19 cellular contexts compared by ENCODE assay signal in the genomic region with DNA sequence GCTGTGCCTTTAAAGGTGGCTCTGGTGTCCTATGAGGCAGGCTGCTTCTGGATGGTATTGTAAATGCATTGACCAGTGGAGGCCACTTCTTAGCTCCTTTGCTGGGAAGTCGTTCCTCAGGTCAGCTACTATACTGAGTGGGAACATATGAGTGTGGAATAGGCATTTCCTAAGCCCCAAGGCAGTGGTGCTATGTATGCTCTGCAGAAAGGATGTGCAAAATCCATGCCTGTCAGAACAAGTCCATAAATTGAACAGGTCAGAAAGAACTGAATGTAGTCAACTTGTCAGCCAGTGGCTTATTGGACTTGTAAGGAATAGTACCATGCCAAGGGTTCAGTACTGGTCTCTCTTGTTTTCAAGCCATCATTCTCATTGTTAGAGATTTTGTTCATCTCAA.
A peak's percentile ranks its signal among the peaks of the same experiment; 100 is the strongest.
DNase-seq lines count a peak whose midpoint lies in the region; ATAC-seq, FAIRE-seq and TF ChIP-seq lines count a peak whose summit lies in the region.
"Had no signal": no experiment of that assay in that cellular context is flagged by ENCODE, and none has a peak within 500 bp of the region (broad histone marks: within the 10 kb centered on the region; RNA-seq: fewer than 3 reads in every experiment).

No MANE protein-coding gene starts in this region.

- peak; percentile 12 for ATAC-seq in stimulated activated memory B cell treated with anti-CD40 and anti-IgM and Interleukin-4, amounts not matched to agents 10 μg/mL and 1 μg/mL and 100 μg/mL, for 72 hours
- ATAC-seq: A549, K562 had no signal

- H3K4me3 Mint-ChIP-seq in MCF 10A (ENCODE audit: unreplicated experiment) = no peak overlapping the region
- no peak overlapping the region for H3K4me3 Mint-ChIP-seq in stimulated activated memory B cell treated with anti-CD40 and anti-IgM and Interleukin-4, amounts not matched to agents 10 μg/mL and 1 μg/mL and 100 μg/mL, for 72 hours
- H3K4me3 Mint-ChIP-seq: CD14-positive monocyte; CD4-positive, alpha-beta memory T cell had no signal

- no peaks in the 10 kb centered on the region for H3K9me3 Mint-ChIP-seq in MCF 10A (ENCODE audit: unreplicated experiment)
- peaks cover 3% of the 10 kb centered on the region for H3K9me3 Mint-ChIP-seq in stimulated activated memory B cell treated with anti-CD40 and anti-IgM and Interleukin-4, amounts not matched to agents 10 μg/mL and 1 μg/mL and 100 μg/mL, for 72 hours

- TF ChIP-seq CTCF in MCF 10A (IDR thresholded peaks at IDR 0.05; ENCODE audit: unreplicated experiment) (no peak), breast epithelium (IDR thresholded peaks at IDR 0.05) (no peak), bronchial epithelial cell (IDR thresholded peaks at IDR 0.05; ENCODE audit: insufficient read depth, low read length, severe bottlenecking) (no peak)

- no peak for FAIRE-seq in bronchial epithelial cell (lab: Jason Lieb, UNC)
- FAIRE-seq: A549, H1, K562 had no signal

- no peaks in the 10 kb centered on the region for H3K27me3 Mint-ChIP-seq in MCF 10A (ENCODE audit: insufficient read depth, unreplicated experiment)
- no peaks in the 10 kb centered on the region for H3K27me3 Mint-ChIP-seq in stimulated activated memory B cell treated with anti-CD40 and anti-IgM and Interleukin-4, amounts not matched to agents 10 μg/mL and 1 μg/mL and 100 μg/mL, for 72 hours
- H3K27me3 Mint-ChIP-seq: CD4-positive, alpha-beta memory T cell had no signal

- H3K36me3 Mint-ChIP-seq in MCF 10A (ENCODE audit: insufficient read depth, unreplicated experiment) = no peaks in the 10 kb centered on the region
- H3K36me3 Mint-ChIP-seq in stimulated activated memory B cell treated with anti-CD40 and anti-IgM and Interleukin-4, amounts not matched to agents 10 μg/mL and 1 μg/mL and 100 μg/mL, for 72 hours = no peaks in the 10 kb centered on the region
- H3K36me3 Mint-ChIP-seq: CD14-positive monocyte; CD4-positive, alpha-beta memory T cell had no signal

- CTCF ChIA-PET in MCF 10A (lab: Yijun Ruan, JAX) = no interaction called here

- no peak for TF ChIP-seq POLR2A in breast epithelium (IDR thresholded peaks at IDR 0.05)

- intact Hi-C loops in MCF 10A (cut with micrococcal nuclease) (no loop called here), breast epithelium (cut with DNase I; ENCODE audit: low total_unique reads) (no loop called here), head of caudate nucleus (cut with DNase I) (no loop called here)

- H3K36me3 ChIP-seq in breast epithelium = no peaks in the 10 kb centered on the region
- H3K36me3 ChIP-seq in bronchial epithelial cell (ENCODE audit: control insufficient read depth, insufficient read depth, low read length) = no peaks in the 10 kb centered on the region
- H3K36me3 ChIP-seq: BLaER1, HAP-1 had no signal

- no peaks in the 10 kb centered on the region for H3K4me1 Mint-ChIP-seq in MCF 10A (ENCODE audit: insufficient read depth, unreplicated experiment)
- H3K4me1 Mint-ChIP-seq in stimulated activated memory B cell treated with anti-CD40 and anti-IgM and Interleukin-4, amounts not matched to agents 10 μg/mL and 1 μg/mL and 100 μg/mL, for 72 hours = no peaks in the 10 kb centered on the region
- H3K4me1 Mint-ChIP-seq: CD14-positive monocyte; CD4-positive, alpha-beta memory T cell had no signal

- DNase-seq in MCF 10A (ENCODE audit: unreplicated experiment) (peak; percentile 4), breast epithelium (ENCODE audit: low spot score in 2 of 2) (no peak), bronchial epithelial cell (ENCODE audit: low read depth) (peak; percentile 36), head of caudate nucleus (no peak), AML-193 (lab: John Stamatoyannopoulos, UW) (no peak), COLO668 (lab: John Stamatoyannopoulos, UW; ENCODE audit: unreplicated experiment) (no peak)
- DNase-seq: Calu3; CD4-positive, alpha-beta memory T cell; DMS79 treated with DMSO at 0.1 percent for 48 hours; GF-D8; IMR-90 had no signal

- no TSS peak for BruUV-seq in MCF 10A (replicated peaks; lab: Mats Ljungman, UMichigan)

- no peak overlapping the region for H3K4me3 ChIP-seq in breast epithelium
- no peak overlapping the region for H3K4me3 ChIP-seq in bronchial epithelial cell (ENCODE audit: low read depth, low read length)
- H3K4me3 ChIP-seq: A549, BLaER1, HAP-1, K562 had no signal

- H3K27me3 ChIP-seq in breast epithelium = no peaks in the 10 kb centered on the region
- no peaks in the 10 kb centered on the region for H3K27me3 ChIP-seq in bronchial epithelial cell (ENCODE audit: control insufficient read depth, insufficient read depth, low read length)
- H3K27me3 ChIP-seq: BLaER1 had no signal

- H3K27ac ChIP-seq in breast epithelium = no peak overlapping the region
- H3K27ac ChIP-seq: 22Rv1, A549, BLaER1 had no signal

- no peak overlapping the region for H3K27ac Mint-ChIP-seq in MCF 10A (ENCODE audit: low read depth, unreplicated experiment)
- H3K27ac Mint-ChIP-seq in stimulated activated memory B cell treated with anti-CD40 and anti-IgM and Interleukin-4, amounts not matched to agents 10 μg/mL and 1 μg/mL and 100 μg/mL, for 72 hours = no peak overlapping the region
- H3K27ac Mint-ChIP-seq: CD14-positive monocyte; CD4-positive, alpha-beta memory T cell had no signal

- H3K9me3 ChIP-seq in breast epithelium = no peaks in the 10 kb centered on the region
- H3K9me3 ChIP-seq: A549, BLaER1, HAP-1 had no signal

- POLR2A ChIA-PET in MCF 10A (lab: Yijun Ruan, JAX) = interaction anchor here (0.8 kb wide), 1 partner anchor 13 kb away, joined by 3 read pairs; no protein-coding TSS in a partner anchor

- H3K4me1 ChIP-seq in breast epithelium = no peaks in the 10 kb centered on the region
- H3K4me1 ChIP-seq: A549, BLaER1, HAP-1 had no signal

Comparison
In these comparisons a context has a peak if more than half of its experiments do, and no peak if none do; other contexts are left out.
1. DNase-seq: peak in MCF 10A (single experiment) and bronchial epithelial cell (single experiment); none in breast epithelium (0 of 2), head of caudate nucleus (0 of 42), AML-193 (0 of 2) and COLO668 (single experiment).